ENCODE assay signal across 20 cellular contexts in the genomic region with DNA sequence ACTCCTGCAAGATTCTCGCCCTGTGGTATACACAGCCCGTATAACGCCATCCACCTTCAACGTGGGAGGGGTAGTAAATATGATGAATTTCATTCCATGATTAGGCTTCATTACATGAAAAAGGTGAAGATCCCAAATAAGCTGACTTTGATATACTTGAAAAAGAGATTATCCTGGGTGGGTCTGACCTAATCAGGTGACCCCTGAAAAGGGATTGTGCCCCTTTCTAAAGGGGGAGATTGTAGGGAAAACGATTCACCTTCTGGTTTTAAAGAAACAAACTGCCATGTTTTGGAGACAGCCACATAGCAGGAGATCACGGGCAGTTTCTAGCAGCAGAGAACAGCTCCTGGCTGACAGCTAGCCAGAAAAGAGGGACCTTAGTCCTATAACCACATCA.
"Had no signal": no experiment of that assay in that cellular context is flagged by ENCODE, and none has a peak within 500 bp of the region (broad histone marks: within the 10 kb centered on the region; RNA-seq: fewer than 3 reads in every experiment).

No MANE protein-coding gene starts in this region.

- DNase-seq: cerebellar nuclear complex; cortex of kidney; effector memory CD8-positive, alpha-beta T cell; hippocampal formation; left lung; natural killer cell; stimulated activated CD4-positive, alpha-beta T cell treated with anti-CD3 and anti-CD28 coated beads, Interleukin-2, amount 100 ng/mL, for 24 hours; stimulated activated CD4-positive, alpha-beta T cell treated with anti-CD3 and anti-CD28 coated beads, Interleukin-4, amount 100 ng/mL, for 24 hours; stimulated activated naive CD4-positive, alpha-beta T cell treated with Interleukin-2 at 50 U/mL for 16 hours; stomach; substantia nigra; tibial artery had no signal

- H3K4me2 ChIP-seq: neural progenitor cell had no signal

- H3K9ac ChIP-seq: neural progenitor cell had no signal

- H3K27me3 ChIP-seq: gastroesophageal sphincter, heart right ventricle, left lung, neural progenitor cell, sigmoid colon, stomach, testis, tibial artery, upper lobe of left lung had no signal

- ATAC-seq: effector memory CD8-positive, alpha-beta T cell; natural killer cell; stimulated activated effector memory CD8-positive, alpha-beta T cell treated with anti-CD3 and anti-CD28 coated beads, Interleukin-12 subunit alpha, Interleukin-12 subunit beta, amount 100 ng/mL, for 72 hours had no signal

- H3K4me3 ChIP-seq: gastroesophageal sphincter, heart right ventricle, left lung, neural progenitor cell, psoas muscle, sigmoid colon, stomach, testis, tibial artery, upper lobe of left lung had no signal

- H3K4me1 ChIP-seq: left lung, neural progenitor cell, psoas muscle, upper lobe of left lung had no signal

- H3K36me3 ChIP-seq: gastroesophageal sphincter, heart right ventricle, left lung, neural progenitor cell, sigmoid colon, stomach, tibial artery, upper lobe of left lung had no signal

- H3K9me3 ChIP-seq: left lung, psoas muscle, sigmoid colon, testis, tibial artery, upper lobe of left lung had no signal

- H3K27ac ChIP-seq: heart right ventricle, left lung, neural progenitor cell, stomach, tibial artery had no signal
